In genomic region chr18:78986018-78986481, GRCh38 we compare ENCODE assay signal across 10 cellular contexts. TPM values are rescaled to one million over a fixed set of nuclear protein-coding genes. Genes with fewer than 3 reads are reported as not detected.
DNase-seq lines count a peak whose midpoint lies in the region; ATAC-seq and TF ChIP-seq lines count a peak whose summit lies in the region.
"Had no signal": no experiment of that assay in that cellular context is flagged by ENCODE, and none has a peak within 500 bp of the region (broad histone marks: within the 10 kb centered on the region; RNA-seq: fewer than 3 reads in every experiment).

No MANE protein-coding gene starts in this region.

- no peak overlapping the region for H3K4me3 Mint-ChIP-seq in activated T-cell treated with anti-CD3 and anti-CD28 coated beads, Interleukin-2, amount 50 U/mL, for 4 hours
- H3K4me3 Mint-ChIP-seq: B cell; T-helper 1 cell treated with Interleukin-12 subunit alpha and Interleukin-12 subunit beta and Interleukin-4 antibody, amounts not matched to agents 30 μg/mL and 1 μg/mL, for 36 hours had no signal

- TF ChIP-seq POLR2A in esophagus muscularis mucosa (IDR thresholded peaks at IDR 0.05; ENCODE audit: low read depth) (no peak), GM18505 (IDR thresholded peaks at IDR 0.05; ENCODE audit: borderline replicate concordance, extremely low read depth, insufficient read depth, insufficient read length) (no peak)

- peak; percentile 13 for DNase-seq in NCI-H2227 (lab: John Stamatoyannopoulos, UW; ENCODE audit: unreplicated experiment)
- DNase-seq in NCI-H2227 treated with DMSO at 0.1 percent for 48 hours (lab: John Stamatoyannopoulos, UW): no peak
- peak; percentile 68 for DNase-seq in NCI-H510A treated with DMSO at 0.1 percent for 48 hours (lab: John Stamatoyannopoulos, UW)
- no peak for DNase-seq in esophagus muscularis mucosa (ENCODE audit: extremely low spot score)
- peak; percentile 39 for DNase-seq in putamen (ENCODE audit: low spot score)
- DNase-seq in GM19238 (ENCODE audit: insufficient read length, low spot score): no peak
- DNase-seq in activated T-cell treated with anti-CD3 and anti-CD28 coated beads, Interleukin-2, amount 50 U/mL, for 4 hours: no peak

- TF ChIP-seq EP300 in esophagus muscularis mucosa (IDR thresholded peaks at IDR 0.05): no peak

- no peaks in the 10 kb centered on the region for H3K36me3 ChIP-seq in esophagus muscularis mucosa

- peak in 2 of 3 experiments; percentile 11 to 30 for TF ChIP-seq CTCF in esophagus muscularis mucosa (IDR thresholded peaks at IDR 0.05)

- no peak overlapping the region for H3K27ac ChIP-seq in esophagus muscularis mucosa (replicated peaks in 1 of 4)

- H3K4me1 ChIP-seq in esophagus muscularis mucosa: peaks cover 2 to 17% (median 9%) of the 10 kb centered on the region in 4 donors

- peaks cover 8% of the 10 kb centered on the region for H3K4me1 Mint-ChIP-seq in activated T-cell treated with anti-CD3 and anti-CD28 coated beads, Interleukin-2, amount 50 U/mL, for 4 hours (ENCODE audit: low read depth)

- no peak overlapping the region for H3K4me3 ChIP-seq in esophagus muscularis mucosa

- 14% methylated on average over 20 of the region's 20 CpGs for WGBS in esophagus muscularis mucosa

- H3K27me3 ChIP-seq in esophagus muscularis mucosa: peaks cover 0 to 82% (median 47%) of the 10 kb centered on the region in 4 donors

- peaks cover 4% of the 10 kb centered on the region for H3K9me3 Mint-ChIP-seq in activated T-cell treated with anti-CD3 and anti-CD28 coated beads, Interleukin-2, amount 50 U/mL, for 4 hours

- peaks cover 0 to 5% (median 0%) of the 10 kb centered on the region in 4 donors for H3K9me3 ChIP-seq in esophagus muscularis mucosa

- intact Hi-C loops in esophagus muscularis mucosa (cut with DNase I): loop anchor here (10.0 kb wide), 1 partner anchor 1081 kb away; no protein-coding TSS in a partner anchor

- peaks cover 56% of the 10 kb centered on the region for H3K27me3 Mint-ChIP-seq in activated T-cell treated with anti-CD3 and anti-CD28 coated beads, Interleukin-2, amount 50 U/mL, for 4 hours (ENCODE audit: low read depth)

- ATAC-seq in GM18505 (IDR thresholded peaks at IDR 0.05; ENCODE audit: unreplicated experiment): no peak
- ATAC-seq in activated T-cell treated with anti-CD3 and anti-CD28 coated beads, Interleukin-2, amount 50 U/mL, for 4 hours: no peak

- H3K36me3 Mint-ChIP-seq in activated T-cell treated with anti-CD3 and anti-CD28 coated beads, Interleukin-2, amount 50 U/mL, for 4 hours (ENCODE audit: insufficient read depth): no peaks in the 10 kb centered on the region

RNA-seq across cellular contexts. Expression of gene SALL3, which starts 6.4 kb away (rescaled TPM):
- total RNA-seq in esophagus muscularis mucosa: not detected
- total RNA-seq in activated T-cell treated with anti-CD3 and anti-CD28 coated beads, Interleukin-2, amount 50 U/mL, for 4 hours: not detected
- total RNA-seq: B cell had no signal

Comparison
In these comparisons a context has a peak if more than half of its experiments do, and no peak if none do; other contexts are left out.
1. DNase-seq: peak in NCI-H2227 (single experiment), NCI-H510A treated with DMSO at 0.1 percent for 48 hours (single experiment) and putamen (single experiment); none in NCI-H2227 treated with DMSO at 0.1 percent for 48 hours (single experiment), esophagus muscularis mucosa (single experiment), GM19238 (single experiment) and activated T-cell treated with anti-CD3 and anti-CD28 coated beads, Interleukin-2, amount 50 U/mL, for 4 hours (single experiment).